Comparison of ENCODE assay signal across 8 cellular contexts in the genomic region with DNA sequence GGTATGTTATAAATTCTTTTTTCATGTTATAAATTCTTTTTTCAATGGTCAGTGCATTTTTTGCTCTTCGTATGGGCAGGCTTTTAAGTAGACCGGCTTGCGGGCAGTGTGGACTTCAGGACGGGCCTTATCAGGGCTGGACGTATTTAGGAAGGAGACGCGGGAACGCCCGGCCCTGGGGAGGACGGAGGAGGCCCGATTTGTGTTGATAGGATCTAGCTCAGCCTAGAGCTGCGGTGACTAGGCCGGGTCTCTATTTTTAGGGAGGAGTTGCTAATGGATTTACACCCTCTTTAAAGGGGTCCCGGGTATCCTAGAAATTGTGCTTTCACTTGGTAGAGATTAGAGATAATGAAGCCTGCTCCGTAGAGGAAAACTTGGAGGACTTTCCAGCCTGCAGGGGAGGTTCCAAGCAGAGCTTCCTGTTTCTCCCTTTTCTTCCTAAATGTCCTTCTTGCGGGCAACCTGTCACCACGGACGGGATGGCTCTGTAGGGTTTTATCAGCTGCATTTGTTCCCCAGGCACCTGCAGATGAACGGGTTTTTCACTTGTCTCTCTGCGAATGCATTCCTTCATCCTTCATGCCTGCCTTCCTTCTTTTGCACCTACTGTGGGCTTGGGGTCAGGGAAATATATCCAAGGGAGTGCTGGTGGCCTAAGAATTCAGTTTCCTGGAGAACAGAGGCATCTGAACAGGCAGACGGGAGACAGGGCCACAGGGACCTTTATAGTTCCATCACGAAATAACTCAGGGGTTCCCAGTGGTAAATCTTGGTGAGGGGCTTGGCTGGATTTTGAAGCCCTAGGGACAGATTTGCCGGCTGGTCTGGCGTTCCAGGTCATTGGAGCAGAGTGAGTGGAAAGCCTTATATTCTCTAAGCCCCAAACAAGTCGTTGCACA. TPM values are rescaled to one million over a fixed set of nuclear protein-coding genes. Genes with fewer than 3 reads are reported as not detected.
DNase-seq lines count a peak whose midpoint lies in the region; ATAC-seq and TF ChIP-seq lines count a peak whose summit lies in the region.

No MANE protein-coding gene starts in this region.

- no peaks in the 10 kb centered on the region for H3K27me3 ChIP-seq in WERI-Rb-1 (ENCODE audit: insufficient read depth, low read depth, severe bottlenecking)
- no peaks in the 10 kb centered on the region for H3K27me3 ChIP-seq in gastroesophageal sphincter
- H3K27me3 ChIP-seq in prostate gland (replicated peaks; ENCODE audit: insufficient read depth) = no peaks in the 10 kb centered on the region

- intact Hi-C loops in prostate gland (cut with DNase I) = loop anchor here (5.0 kb wide), 1 partner anchor 80 kb away; no protein-coding TSS in a partner anchor

- ATAC-seq in gastroesophageal sphincter (no peak), HG03159 (IDR thresholded peaks at IDR 0.05; ENCODE audit: unreplicated experiment) (no peak)

- no peaks in the 10 kb centered on the region; the same call in 1 of the 2 replicates for H3K36me3 ChIP-seq in WERI-Rb-1
- no peaks in the 10 kb centered on the region for H3K36me3 ChIP-seq in gastroesophageal sphincter
- H3K36me3 ChIP-seq in prostate gland = no peaks in the 10 kb centered on the region

- DNase-seq in GM13977 (ENCODE audit: low spot score) (peak; percentile 34), WERI-Rb-1 (no peak), prostate gland (ENCODE audit: low spot score) (no peak), NCI-H526 (lab: John Stamatoyannopoulos, UW) (no peak), NAMALWA (ENCODE audit: low spot score) (no peak)
- no peak for DNase-seq in central memory CD4-positive, alpha-beta T cell

- H3K4me1 ChIP-seq in gastroesophageal sphincter = peaks cover 2 to 61% (median 37%) of the 10 kb centered on the region in 3 donors
- peaks cover 9% of the 10 kb centered on the region for H3K4me1 ChIP-seq in prostate gland (replicated peaks)

- in situ Hi-C loops in GM13977 (cut with MboI; ENCODE audit: low pct_unique_long_range_greater_than_20kb, low sequenced_read_pairs, unreplicated experiment) = no loop called here

- H3K4me3 ChIP-seq in WERI-Rb-1 (ENCODE audit: low read depth, low read length) = peak overlapping the region; percentile 67
- H3K4me3 ChIP-seq in gastroesophageal sphincter = peak overlapping the region; percentile 79 to 84
- peak overlapping the region; percentile 69 to 91 for H3K4me3 ChIP-seq in prostate gland

- TF ChIP-seq EP300 in gastroesophageal sphincter (IDR thresholded peaks at IDR 0.05) = no peak

- WGBS in gastroesophageal sphincter (ENCODE audit: low coverage in 1 of 2), 2 donors = 13 to 20% methylated on average over 6 to 13 of the region's 25 CpGs
- WGBS in prostate gland = 10% methylated on average over 25 of the region's 25 CpGs

- TF ChIP-seq CTCF in GM13977 (IDR thresholded peaks at IDR 0.05; ENCODE audit: extremely low read depth, insufficient read depth, missing control alignments) (no peak), WERI-Rb-1 (IDR thresholded peaks at IDR 0.05; ENCODE audit: low read depth, low read length) (no peak), gastroesophageal sphincter (IDR thresholded peaks at IDR 0.05) (no peak), prostate gland (IDR thresholded peaks at IDR 0.05) (no peak)

- TF ChIP-seq POLR2A in gastroesophageal sphincter (IDR thresholded peaks at IDR 0.05) (no peak), prostate gland (IDR thresholded peaks at IDR 0.05) (no peak)

- H3K9me3 ChIP-seq in WERI-Rb-1 (ENCODE audit: severe bottlenecking) (no peaks in the 10 kb centered on the region), gastroesophageal sphincter (no peaks in the 10 kb centered on the region), prostate gland (no peaks in the 10 kb centered on the region)

- H3K27ac ChIP-seq in WERI-Rb-1 (no peak overlapping the region), gastroesophageal sphincter (peak overlapping the region; percentile 52 to 94 (median 86)), prostate gland (peak overlapping the region; percentile 77 to 90)

RNA-seq across cellular contexts. Expression of a gene that starts 1.4 kb away (rescaled TPM):
- total RNA-seq in gastroesophageal sphincter (100 to 1,000 TPM; 285 to 421 (median 292) TPM), prostate gland (1,000 to 10,000 TPM in 1 of 2 donors, 100 to 1,000 TPM in 1; 384 to 1,041 TPM)

RNA-seq across cellular contexts. Expression of a gene that starts 59.4 kb away (rescaled TPM):
- total RNA-seq in gastroesophageal sphincter (under 1 TPM in 3 of 4 donors, not detected in 1; 0.19 to 0.67 (median 0.47) TPM), prostate gland (1 to 10 TPM; 2.5 to 6.9 TPM)
